Comparison of ENCODE assay signal across 15 cellular contexts in the genomic region with DNA sequence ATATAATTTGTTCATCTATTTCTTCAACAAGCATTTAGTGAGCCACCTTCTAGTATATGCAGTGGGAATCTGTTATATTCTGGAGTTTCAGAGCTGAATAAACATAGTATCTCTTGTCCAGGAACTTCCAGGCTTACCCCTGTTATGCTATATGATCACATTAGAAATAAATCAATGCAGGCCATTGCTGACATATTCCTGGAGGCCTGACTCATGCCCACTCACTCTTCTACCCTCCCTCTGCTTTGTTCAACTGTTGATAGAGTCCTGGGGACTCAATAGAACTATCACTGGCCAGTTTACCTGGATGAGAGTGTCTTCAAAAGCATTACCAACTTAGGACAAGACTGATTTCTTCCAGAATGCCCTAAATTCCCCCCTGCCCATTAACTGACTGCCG. TPM values are rescaled to one million over a fixed set of nuclear protein-coding genes. Genes with fewer than 3 reads are reported as not detected.
DNase-seq lines count a peak whose midpoint lies in the region; ATAC-seq and TF ChIP-seq lines count a peak whose summit lies in the region.
"Had no signal": no experiment of that assay in that cellular context is flagged by ENCODE, and none has a peak within 500 bp of the region (broad histone marks: within the 10 kb centered on the region; RNA-seq: fewer than 3 reads in every experiment).

No MANE protein-coding gene starts in this region.

- H4K20me1 ChIP-seq in GM23248 (ENCODE audit: insufficient read depth) (no peaks in the 10 kb centered on the region), SK-N-SH (ENCODE audit: insufficient read depth) (no peaks in the 10 kb centered on the region)

- CTCF ChIA-PET in SK-N-SH (lab: Yijun Ruan, JAX), result no interaction called here

- 46 to 50% methylated on average over 1 of the region's 1 CpG for WGBS in GM23248 (ENCODE audit: low coverage in 1 of 2, low lambda C conversion rate in 2 of 2, missing lambda C conversion rate in 2 of 2), 2 experiments
- WGBS in SK-N-SH (ENCODE audit: low lambda C conversion rate), result 67% methylated on average over 1 of the region's 1 CpG

- no peak overlapping the region for H3K27ac ChIP-seq in GM23248
- peak overlapping the region in 1 of 2 experiments; percentile 65; a peak in 3 of 4 replicates for H3K27ac ChIP-seq in SK-N-SH (ENCODE audit: low read depth in 2 of 2, low read length in 1 of 2)
- H3K27ac ChIP-seq: HL-60 had no signal

- DNase-seq in GM23248 (peak; percentile 50), SK-N-SH (no peak), fibroblast of the aortic adventitia (ENCODE audit: low read depth) (peak; percentile 54), skeletal muscle cell (ENCODE audit: low read depth) (peak; percentile 46), globus pallidus (ENCODE audit: low spot score) (no peak), NCI-H510A treated with DMSO at 0.1 percent for 48 hours (lab: John Stamatoyannopoulos, UW) (no peak)
- DNase-seq: CD8-positive, alpha-beta memory T cell; hippocampal formation; NCI-H1436; T-helper 1 cell; trophoblast cell had no signal

- H3K27me3 ChIP-seq in GM23248 (replicated peaks; ENCODE audit: insufficient read depth) (no peaks in the 10 kb centered on the region), SK-N-SH (ENCODE audit: insufficient read depth) (no peaks in the 10 kb centered on the region)

- H3F3A ChIP-seq in GM23248 (ENCODE audit: insufficient read depth), result no peaks in the 10 kb centered on the region
- peaks cover 10% of the 10 kb centered on the region for H3F3A ChIP-seq in SK-N-SH (replicated peaks; ENCODE audit: insufficient read depth)

- no peak for TF ChIP-seq RAD21 in SK-N-SH (IDR thresholded peaks at IDR 0.05; ENCODE audit: low read length)

- POLR2A ChIA-PET in SK-N-SH (lab: Yijun Ruan, JAX), result no interaction called here

- H3K9me3 ChIP-seq in GM23248 (ENCODE audit: low read depth), result no peaks in the 10 kb centered on the region
- 0 out of 2 replicates have a peak, but pooled peaks cover 6% of the 10 kb centered on the region for H3K9me3 ChIP-seq in SK-N-SH

- peak in 1 of 2 experiments; percentile 36; a peak in 1 of 4 replicates for TF ChIP-seq EP300 in SK-N-SH (IDR thresholded peaks at IDR 0.05; ENCODE audit: borderline replicate concordance in 1 of 2, low read depth in 1 of 2, low read length in 1 of 2)

- H3K9me2 ChIP-seq in GM23248 (ENCODE audit: insufficient read depth) (no peaks in the 10 kb centered on the region), SK-N-SH (no peaks in the 10 kb centered on the region)

- no peak overlapping the region for H3K9ac ChIP-seq in GM23248
- H3K9ac ChIP-seq in SK-N-SH, result no peak overlapping the region

- H2AFZ ChIP-seq in GM23248, result no peak overlapping the region
- H2AFZ ChIP-seq in SK-N-SH (ENCODE audit: low read depth), result no peak overlapping the region

- peaks cover 13% of the 10 kb centered on the region for H3K4me1 ChIP-seq in GM23248 (ENCODE audit: insufficient read depth)
- peaks cover 0 to 12% of the 10 kb centered on the region in 2 experiments; a peak in 1 of 4 replicates for H3K4me1 ChIP-seq in SK-N-SH (ENCODE audit: control insufficient read depth in 1 of 2, insufficient read depth in 2 of 2, low read depth in 1 of 2, low read length in 1 of 2)

- H3K79me2 ChIP-seq in GM23248 (ENCODE audit: insufficient read depth), result no peaks in the 10 kb centered on the region
- H3K79me2 ChIP-seq in SK-N-SH (ENCODE audit: insufficient read depth), result no peaks in the 10 kb centered on the region

- H3K36me3 ChIP-seq in GM23248 (ENCODE audit: low read depth) (no peaks in the 10 kb centered on the region), SK-N-SH (replicated peaks in 1 of 2; ENCODE audit: control insufficient read depth in 1 of 2, insufficient read depth in 2 of 2, low read length in 1 of 2) (no peaks in the 10 kb centered on the region)

- no peak for ATAC-seq in GM19035 (IDR thresholded peaks at IDR 0.05; ENCODE audit: unreplicated experiment)
- no peak for ATAC-seq in GM19455 (IDR thresholded peaks at IDR 0.05; ENCODE audit: unreplicated experiment)
- ATAC-seq: sciatic nerve had no signal

- H3K4me2 ChIP-seq in GM23248 (ENCODE audit: unreplicated experiment) (no peak overlapping the region), SK-N-SH (peak overlapping the region; percentile 24)

- in situ Hi-C loops in GM23248 (cut with MboI), result no loop called here

- TF ChIP-seq CTCF in SK-N-SH (IDR thresholded peaks at IDR 0.05) (no peak), fibroblast of the aortic adventitia (IDR thresholded peaks at IDR 0.05; ENCODE audit: insufficient read depth, low read length) (no peak)

- H3K4me3 ChIP-seq in GM23248 (no peak overlapping the region), SK-N-SH (ENCODE audit: low read depth in 2 of 2, low read length in 1 of 2) (no peak overlapping the region), fibroblast of the aortic adventitia (ENCODE audit: low read depth, low read length) (no peak overlapping the region), skeletal muscle cell (ENCODE audit: low read depth, low read length) (no peak overlapping the region)

TF ChIP-seq in SK-N-SH, 30 proteins besides CTCF, POLR2A, EP300 and RAD21 (continues in another document):
- peak; percentile 92 for TF ChIP-seq JUND (IDR thresholded peaks at IDR 0.05)
- TF ChIP-seq RXRA (IDR thresholded peaks at IDR 0.05; ENCODE audit: borderline replicate concordance, low read depth), result 0 out of 2 replicates have a peak, but pooled peaks have one; percentile 19
- TF ChIP-seq SMC3 (IDR thresholded peaks at IDR 0.05; ENCODE audit: low read depth, low read length), result no peak
- peak; percentile 71 for TF ChIP-seq TCF12 (IDR thresholded peaks at IDR 0.05)
- no peak for TF ChIP-seq GABPA (IDR thresholded peaks at IDR 0.05; ENCODE audit: low read depth)
- TF ChIP-seq, protein P1, sequence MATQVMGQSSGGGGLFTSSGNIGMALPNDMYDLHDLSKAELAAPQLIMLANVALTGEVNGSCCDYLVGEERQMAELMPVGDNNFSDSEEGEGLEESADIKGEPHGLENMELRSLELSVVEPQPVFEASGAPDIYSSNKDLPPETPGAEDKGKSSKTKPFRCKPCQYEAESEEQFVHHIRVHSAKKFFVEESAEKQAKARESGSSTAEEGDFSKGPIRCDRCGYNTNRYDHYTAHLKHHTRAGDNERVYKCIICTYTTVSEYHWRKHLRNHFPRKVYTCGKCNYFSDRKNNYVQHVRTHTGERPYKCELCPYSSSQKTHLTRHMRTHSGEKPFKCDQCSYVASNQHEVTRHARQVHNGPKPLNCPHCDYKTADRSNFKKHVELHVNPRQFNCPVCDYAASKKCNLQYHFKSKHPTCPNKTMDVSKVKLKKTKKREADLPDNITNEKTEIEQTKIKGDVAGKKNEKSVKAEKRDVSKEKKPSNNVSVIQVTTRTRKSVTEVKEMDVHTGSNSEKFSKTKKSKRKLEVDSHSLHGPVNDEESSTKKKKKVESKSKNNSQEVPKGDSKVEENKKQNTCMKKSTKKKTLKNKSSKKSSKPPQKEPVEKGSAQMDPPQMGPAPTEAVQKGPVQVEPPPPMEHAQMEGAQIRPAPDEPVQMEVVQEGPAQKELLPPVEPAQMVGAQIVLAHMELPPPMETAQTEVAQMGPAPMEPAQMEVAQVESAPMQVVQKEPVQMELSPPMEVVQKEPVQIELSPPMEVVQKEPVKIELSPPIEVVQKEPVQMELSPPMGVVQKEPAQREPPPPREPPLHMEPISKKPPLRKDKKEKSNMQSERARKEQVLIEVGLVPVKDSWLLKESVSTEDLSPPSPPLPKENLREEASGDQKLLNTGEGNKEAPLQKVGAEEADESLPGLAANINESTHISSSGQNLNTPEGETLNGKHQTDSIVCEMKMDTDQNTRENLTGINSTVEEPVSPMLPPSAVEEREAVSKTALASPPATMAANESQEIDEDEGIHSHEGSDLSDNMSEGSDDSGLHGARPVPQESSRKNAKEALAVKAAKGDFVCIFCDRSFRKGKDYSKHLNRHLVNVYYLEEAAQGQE (IDR thresholded peaks at IDR 0.05; ENCODE audit: low read depth, low read length), result no peak
- peak; percentile 94 for TF ChIP-seq FOSL2 (IDR thresholded peaks at IDR 0.05; ENCODE audit: borderline replicate concordance, low read depth)
- no peak for TF ChIP-seq EZH2phosphoT487 (IDR thresholded peaks at IDR 0.05; ENCODE audit: borderline replicate concordance, low read depth)
- TF ChIP-seq, protein P2, sequence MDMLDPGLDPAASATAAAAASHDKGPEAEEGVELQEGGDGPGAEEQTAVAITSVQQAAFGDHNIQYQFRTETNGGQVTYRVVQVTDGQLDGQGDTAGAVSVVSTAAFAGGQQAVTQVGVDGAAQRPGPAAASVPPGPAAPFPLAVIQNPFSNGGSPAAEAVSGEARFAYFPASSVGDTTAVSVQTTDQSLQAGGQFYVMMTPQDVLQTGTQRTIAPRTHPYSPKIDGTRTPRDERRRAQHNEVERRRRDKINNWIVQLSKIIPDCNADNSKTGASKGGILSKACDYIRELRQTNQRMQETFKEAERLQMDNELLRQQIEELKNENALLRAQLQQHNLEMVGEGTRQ (IDR thresholded peaks at IDR 0.05; ENCODE audit: borderline replicate concordance, low read depth, low read length), result no peak
- TF ChIP-seq, protein P3, sequence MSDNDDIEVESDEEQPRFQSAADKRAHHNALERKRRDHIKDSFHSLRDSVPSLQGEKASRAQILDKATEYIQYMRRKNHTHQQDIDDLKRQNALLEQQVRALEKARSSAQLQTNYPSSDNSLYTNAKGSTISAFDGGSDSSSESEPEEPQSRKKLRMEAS (IDR thresholded peaks at IDR 0.05; ENCODE audit: low read depth), result no peak
- TF ChIP-seq MEF2A (IDR thresholded peaks at IDR 0.05; ENCODE audit: borderline replicate concordance, low read depth), result no peak
- TF ChIP-seq MXI1 (IDR thresholded peaks at IDR 0.05; ENCODE audit: low read depth, low read length), result no peak
- no peak for TF ChIP-seq RCOR1 (IDR thresholded peaks at IDR 0.05; ENCODE audit: low read length)
- TF ChIP-seq TEAD4 (IDR thresholded peaks at IDR 0.05; ENCODE audit: borderline replicate concordance, insufficient read depth), result peak; percentile 83
- no peak; the same call in 1 of the 2 replicates for TF ChIP-seq ELF1 (IDR thresholded peaks at IDR 0.05)
- no peak for TF ChIP-seq CHD2 (IDR thresholded peaks at IDR 0.05; ENCODE audit: low read length, partially characterized antibody)

RNA-seq across cellular contexts. Expression of a gene that starts 29.3 kb away (rescaled TPM):
- 81.7 and 99.4 TPM in 2 replicates for total RNA-seq in GM23248 (2014; rRNA removed; shearing (Covaris generic))
- polyA plus RNA-seq in GM23248 (2016; fragmentation: Nextera tagmentation; extraction: Ambion mirVana), result 111 and 121 TPM in 2 replicates
- polyA plus RNA-seq in SK-N-SH (2012; rRNA removed), result 79.8 and 81.8 TPM in 2 replicates
- 74.3 and 75.6 TPM in 2 replicates for polyA plus RNA-seq in SK-N-SH (2012; cell fraction: cytosol; rRNA removed)
- 110 and 164 TPM in 2 replicates for polyA plus RNA-seq in SK-N-SH (2012; cell fraction: nucleus; rRNA removed)
- 86.4 and 127 TPM in 2 replicates for total RNA-seq in fibroblast of the aortic adventitia (ENCODE audit: low replicate concordance)

RNA-seq across cellular contexts. Expression of a gene that starts 49.8 kb away (rescaled TPM):
- total RNA-seq in GM23248 (2014; rRNA removed; shearing (Covaris generic)), result 77.3 and 77.9 TPM in 2 replicates
- polyA plus RNA-seq in GM23248 (2016; fragmentation: Nextera tagmentation; extraction: Ambion mirVana) (67.4 and 71.2 TPM in 2 replicates), SK-N-SH (2012; rRNA removed) (43.8 and 55.2 TPM in 2 replicates)
- polyA plus RNA-seq in SK-N-SH (2012; cell fraction: cytosol; rRNA removed), result 54.6 and 58.1 TPM in 2 replicates
- 46.8 and 46.9 TPM in 2 replicates for polyA plus RNA-seq in SK-N-SH (2012; cell fraction: nucleus; rRNA removed)
- total RNA-seq in fibroblast of the aortic adventitia (ENCODE audit: low replicate concordance), result 133 and 134 TPM in 2 replicates

Comparison
In these comparisons a context has a peak if more than half of its experiments do, and no peak if none do; other contexts are left out.
1. DNase-seq: peak in GM23248 (single experiment), fibroblast of the aortic adventitia (single experiment) and skeletal muscle cell (single experiment); none in SK-N-SH (single experiment), globus pallidus (single experiment) and NCI-H510A treated with DMSO at 0.1 percent for 48 hours (single experiment).